ENCODE assay signal across 10 cellular contexts in genomic region chr7:101363196-101363733, GRCh38. TPM values are rescaled to one million over a fixed set of nuclear protein-coding genes. Genes with fewer than 3 reads are reported as not detected.
DNase-seq lines count a peak whose midpoint lies in the region; ATAC-seq and TF ChIP-seq lines count a peak whose summit lies in the region.
"Had no signal": no experiment of that assay in that cellular context is flagged by ENCODE, and none has a peak within 500 bp of the region (broad histone marks: within the 10 kb centered on the region; RNA-seq: fewer than 3 reads in every experiment).

No MANE protein-coding gene starts in this region.

- no peak for ATAC-seq in thoracic aorta (ENCODE audit: insufficient number of reproducible peaks, low FRiP score, low read depth)
- ATAC-seq in HG02852 (IDR thresholded peaks at IDR 0.05; ENCODE audit: unreplicated experiment) = no peak

- H3K4me3 ChIP-seq in effector memory CD4-positive, alpha-beta T cell (ENCODE audit: insufficient read depth, low read depth, low read length, poor library complexity, severe bottlenecking) = peak overlapping the region; percentile 62
- H3K4me3 ChIP-seq in mesenchymal stem cell (ENCODE audit: insufficient read depth in 1 of 2, low read depth in 1 of 2, low read length in 2 of 2) (peak overlapping the region in 1 of 2 experiments; percentile 44), thoracic aorta (peak overlapping the region; percentile 76)

- no peak overlapping the region for H3K4me3 Mint-ChIP-seq in activated T-cell treated with anti-CD3 and anti-CD28 coated beads, Interleukin-2, amount 50 U/mL, for 24 hours
- H3K4me3 Mint-ChIP-seq: activated CD8-positive, alpha-beta memory T cell treated with anti-CD3 and anti-CD28 coated beads, Interleukin-2, amount 10 ng/mL, durations not matched to agents 7 days and 5 days had no signal

- DNase-seq in HuH-7.5 (ENCODE audit: low spot score) (peak; percentile 75), mesenchymal stem cell (no peak), thoracic aorta (ENCODE audit: low spot score) (no peak), C1 segment of cervical spinal cord (lab: John Stamatoyannopoulos, UW) (no peak)
- no peak for DNase-seq in effector memory CD4-positive, alpha-beta T cell
- no peak for DNase-seq in activated CD4-positive, alpha-beta T cell treated with anti-CD3 and anti-CD28 coated beads, Interleukin-2, amount 50 U/mL, for 4 hours
- DNase-seq in activated T-cell treated with anti-CD3 and anti-CD28 coated beads, Interleukin-2, amount 50 U/mL, for 24 hours = no peak

- no peak overlapping the region for H2BK5ac ChIP-seq in mesenchymal stem cell (ENCODE audit: low read depth, low read length, poor library complexity, severe bottlenecking)

- H2AFZ ChIP-seq in mesenchymal stem cell (ENCODE audit: low read depth, low read length) = peak overlapping the region; percentile 18

- no peaks in the 10 kb centered on the region for H3K79me1 ChIP-seq in mesenchymal stem cell (replicated peaks; ENCODE audit: low read length, poor library complexity, severe bottlenecking)

- H3K18ac ChIP-seq in mesenchymal stem cell (ENCODE audit: low read depth in 1 of 2, low read length in 2 of 2) = no peak overlapping the region

- H2BK15ac ChIP-seq in mesenchymal stem cell (ENCODE audit: low read depth, poor library complexity, severe bottlenecking) = no peak overlapping the region

- no peaks in the 10 kb centered on the region for H3K9me3 Mint-ChIP-seq in activated T-cell treated with anti-CD3 and anti-CD28 coated beads, Interleukin-2, amount 50 U/mL, for 24 hours

- no peak overlapping the region for H3K9ac ChIP-seq in mesenchymal stem cell (ENCODE audit: low read length)

- H3K36me3 Mint-ChIP-seq in activated T-cell treated with anti-CD3 and anti-CD28 coated beads, Interleukin-2, amount 50 U/mL, for 24 hours (ENCODE audit: low read depth) = no peaks in the 10 kb centered on the region
- H3K36me3 Mint-ChIP-seq: activated CD8-positive, alpha-beta memory T cell treated with anti-CD3 and anti-CD28 coated beads, Interleukin-2, amount 10 ng/mL, durations not matched to agents 7 days and 5 days had no signal

- H3K27ac Mint-ChIP-seq in activated T-cell treated with anti-CD3 and anti-CD28 coated beads, Interleukin-2, amount 50 U/mL, for 24 hours = no peak overlapping the region
- H3K27ac Mint-ChIP-seq: activated CD8-positive, alpha-beta memory T cell treated with anti-CD3 and anti-CD28 coated beads, Interleukin-2, amount 10 ng/mL, durations not matched to agents 7 days and 5 days had no signal

- 0% methylated on average over 15 of the region's 46 CpGs for WGBS in mesenchymal stem cell

- H3K27ac ChIP-seq in effector memory CD4-positive, alpha-beta T cell (ENCODE audit: insufficient read depth, low read length, poor library complexity, severe bottlenecking) = no peak overlapping the region
- H3K27ac ChIP-seq in mesenchymal stem cell (ENCODE audit: low read length, poor library complexity, severe bottlenecking) = no peak overlapping the region
- no peak overlapping the region for H3K27ac ChIP-seq in thoracic aorta
- H3K27ac ChIP-seq: neutrophil had no signal

- H3K4me1 Mint-ChIP-seq in activated T-cell treated with anti-CD3 and anti-CD28 coated beads, Interleukin-2, amount 50 U/mL, for 24 hours (ENCODE audit: low read depth) = peaks cover 19% of the 10 kb centered on the region

- peak overlapping the region; percentile 99 for H3K4me2 ChIP-seq in mesenchymal stem cell (ENCODE audit: low read length, poor library complexity, severe bottlenecking)

- no peak overlapping the region for H2BK12ac ChIP-seq in mesenchymal stem cell (ENCODE audit: low read length in 2 of 2)

- no peak overlapping the region for H4K8ac ChIP-seq in mesenchymal stem cell (ENCODE audit: low read length)

- peaks cover 12% of the 10 kb centered on the region for H3K27me3 ChIP-seq in effector memory CD4-positive, alpha-beta T cell (replicated peaks; ENCODE audit: control insufficient read depth, insufficient read depth, low read length, poor library complexity, severe bottlenecking)
- H3K27me3 ChIP-seq in mesenchymal stem cell (ENCODE audit: control insufficient read depth in 1 of 2, insufficient read depth in 1 of 2, low read length in 2 of 2) (peaks cover 47 to 68% of the 10 kb centered on the region in 2 experiments), thoracic aorta (replicated peaks; ENCODE audit: insufficient read depth) (no peaks in the 10 kb centered on the region)

- H3K23ac ChIP-seq in mesenchymal stem cell (ENCODE audit: low read length in 2 of 2) = no peak overlapping the region

- H3K4me1 ChIP-seq in effector memory CD4-positive, alpha-beta T cell (ENCODE audit: control insufficient read depth, insufficient read depth, low read length, poor library complexity, severe bottlenecking) = peaks cover 4% of the 10 kb centered on the region
- H3K4me1 ChIP-seq in mesenchymal stem cell (ENCODE audit: control insufficient read depth, insufficient read depth, low read depth, low read length) (peaks cover 12% of the 10 kb centered on the region), thoracic aorta (ENCODE audit: control insufficient read depth in 1 of 2, low read depth in 2 of 2) (peaks cover 10 to 16% of the 10 kb centered on the region in 2 donors)

- peaks cover 35% of the 10 kb centered on the region for H3K27me3 Mint-ChIP-seq in activated T-cell treated with anti-CD3 and anti-CD28 coated beads, Interleukin-2, amount 50 U/mL, for 24 hours

- no peaks in the 10 kb centered on the region for H3K9me3 ChIP-seq in effector memory CD4-positive, alpha-beta T cell (ENCODE audit: control insufficient read depth, low read length)
- peaks cover 5% of the 10 kb centered on the region for H3K9me3 ChIP-seq in mesenchymal stem cell (ENCODE audit: control insufficient read depth, low read length)
- no peaks in the 10 kb centered on the region for H3K9me3 ChIP-seq in thoracic aorta
- H3K9me3 ChIP-seq: neutrophil had no signal

- H4K91ac ChIP-seq in mesenchymal stem cell (ENCODE audit: low read length) = no peak overlapping the region

- H3K4ac ChIP-seq in mesenchymal stem cell (ENCODE audit: low read depth in 1 of 2, low read length in 2 of 2) = no peak overlapping the region

- H2BK120ac ChIP-seq in mesenchymal stem cell (ENCODE audit: low read depth, low read length) = no peak overlapping the region

- no peaks in the 10 kb centered on the region for H3K36me3 ChIP-seq in effector memory CD4-positive, alpha-beta T cell (ENCODE audit: control insufficient read depth, insufficient read depth, low read length)
- H3K36me3 ChIP-seq in mesenchymal stem cell (ENCODE audit: control insufficient read depth in 1 of 2, insufficient read depth in 2 of 2, low read depth in 1 of 2, low read length in 2 of 2) (no peaks in the 10 kb centered on the region), thoracic aorta (no peaks in the 10 kb centered on the region)
- H3K36me3 ChIP-seq: neutrophil had no signal

- H2AK5ac ChIP-seq in mesenchymal stem cell (ENCODE audit: low read length, severe bottlenecking) = no peak overlapping the region

- TF ChIP-seq CTCF in thoracic aorta (IDR thresholded peaks at IDR 0.05) = no peak

- H3K14ac ChIP-seq in mesenchymal stem cell (ENCODE audit: low read length in 2 of 2) = peak overlapping the region in 1 of 2 experiments; percentile 11

RNA-seq across cellular contexts. Expression of gene COL26A1, which starts 0.6 kb away (rescaled TPM):
- not detected for polyA plus RNA-seq in mesenchymal stem cell (2013, experiment 1 of 2)
- polyA plus RNA-seq in mesenchymal stem cell (2013, experiment 2 of 2) = not detected
- total RNA-seq in thoracic aorta = under 1 TPM in 1 of 2 donors, not detected in 1; 0.14 TPM
- total RNA-seq: activated CD8-positive, alpha-beta memory T cell treated with anti-CD3 and anti-CD28 coated beads, Interleukin-2, amount 10 ng/mL, durations not matched to agents 7 days and 5 days had no signal

RNA-seq across cellular contexts. Expression of gene IFT22, which starts 41.7 kb away (rescaled TPM):
- polyA plus RNA-seq in mesenchymal stem cell (2013, experiment 1 of 2) = 37.4 TPM
- 38.5 TPM for polyA plus RNA-seq in mesenchymal stem cell (2013, experiment 2 of 2)
- total RNA-seq in thoracic aorta = 10 to 100 TPM; 14.0 to 24.4 TPM
